ENCODE assay signal across 8 cellular contexts in genomic region chr20:54199721-54200176, GRCh38.
DNase-seq lines count a peak whose midpoint lies in the region; ATAC-seq and FAIRE-seq lines count a peak whose summit lies in the region.

No MANE protein-coding gene starts in this region.

- peak; percentile 32 for ATAC-seq in HG03565 (IDR thresholded peaks at IDR 0.05; ENCODE audit: unreplicated experiment)
- no peak for ATAC-seq in GM21619 (IDR thresholded peaks at IDR 0.05; ENCODE audit: unreplicated experiment)

- peak; percentile 46 for FAIRE-seq in endometrium (lab: Jason Lieb, UNC)

- DNase-seq in GM03348 (ENCODE audit: low spot score) (peak; percentile 70), NOMO-1 treated with dmso at 0.1 percent for 144 hours (lab: John Stamatoyannopoulos, UW; ENCODE audit: unreplicated experiment) (peak; percentile 37), midbrain (lab: John Stamatoyannopoulos, UW) (peak; percentile 80)
- DNase-seq in activated CD8-positive, alpha-beta memory T cell treated with anti-CD3 and anti-CD28 coated beads for 4 hours (ENCODE audit: low read depth in 2 of 2): peak; percentile 36 to 40
- DNase-seq in stimulated activated CD8-positive, alpha-beta memory T cell treated with anti-CD3 and anti-CD28 coated beads, Interleukin-4, amount 100 ng/mL, for 48 hours: peak; percentile 84
